In the genomic region with DNA sequence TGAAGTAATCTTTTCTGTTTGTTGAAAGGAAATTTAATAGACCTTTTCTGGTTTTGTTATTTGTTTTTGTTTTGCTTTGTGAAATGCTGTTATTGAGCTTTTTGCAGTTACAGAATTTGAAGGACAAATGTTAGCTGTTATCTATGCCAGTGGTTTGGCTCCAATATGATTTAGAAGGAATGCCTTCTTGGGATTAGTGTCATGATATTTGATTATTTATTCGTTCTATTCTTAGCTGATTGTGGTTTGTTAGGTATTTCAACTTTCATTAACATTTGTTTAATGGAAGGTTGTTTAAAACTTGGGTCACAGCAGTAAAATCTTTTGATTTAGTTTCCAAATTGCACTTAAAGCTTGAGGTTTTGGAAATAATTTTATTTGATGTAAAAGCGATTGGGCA, we compare ENCODE assay signal across 1 cellular context.
TF ChIP-seq lines count a peak whose summit lies in the region.

No MANE protein-coding gene starts in this region.

TF ChIP-seq in GM23338, 12 proteins besides CTCF, POLR2A, EP300 and RAD21 (continued from another document):
- TF ChIP-seq, protein P1, sequence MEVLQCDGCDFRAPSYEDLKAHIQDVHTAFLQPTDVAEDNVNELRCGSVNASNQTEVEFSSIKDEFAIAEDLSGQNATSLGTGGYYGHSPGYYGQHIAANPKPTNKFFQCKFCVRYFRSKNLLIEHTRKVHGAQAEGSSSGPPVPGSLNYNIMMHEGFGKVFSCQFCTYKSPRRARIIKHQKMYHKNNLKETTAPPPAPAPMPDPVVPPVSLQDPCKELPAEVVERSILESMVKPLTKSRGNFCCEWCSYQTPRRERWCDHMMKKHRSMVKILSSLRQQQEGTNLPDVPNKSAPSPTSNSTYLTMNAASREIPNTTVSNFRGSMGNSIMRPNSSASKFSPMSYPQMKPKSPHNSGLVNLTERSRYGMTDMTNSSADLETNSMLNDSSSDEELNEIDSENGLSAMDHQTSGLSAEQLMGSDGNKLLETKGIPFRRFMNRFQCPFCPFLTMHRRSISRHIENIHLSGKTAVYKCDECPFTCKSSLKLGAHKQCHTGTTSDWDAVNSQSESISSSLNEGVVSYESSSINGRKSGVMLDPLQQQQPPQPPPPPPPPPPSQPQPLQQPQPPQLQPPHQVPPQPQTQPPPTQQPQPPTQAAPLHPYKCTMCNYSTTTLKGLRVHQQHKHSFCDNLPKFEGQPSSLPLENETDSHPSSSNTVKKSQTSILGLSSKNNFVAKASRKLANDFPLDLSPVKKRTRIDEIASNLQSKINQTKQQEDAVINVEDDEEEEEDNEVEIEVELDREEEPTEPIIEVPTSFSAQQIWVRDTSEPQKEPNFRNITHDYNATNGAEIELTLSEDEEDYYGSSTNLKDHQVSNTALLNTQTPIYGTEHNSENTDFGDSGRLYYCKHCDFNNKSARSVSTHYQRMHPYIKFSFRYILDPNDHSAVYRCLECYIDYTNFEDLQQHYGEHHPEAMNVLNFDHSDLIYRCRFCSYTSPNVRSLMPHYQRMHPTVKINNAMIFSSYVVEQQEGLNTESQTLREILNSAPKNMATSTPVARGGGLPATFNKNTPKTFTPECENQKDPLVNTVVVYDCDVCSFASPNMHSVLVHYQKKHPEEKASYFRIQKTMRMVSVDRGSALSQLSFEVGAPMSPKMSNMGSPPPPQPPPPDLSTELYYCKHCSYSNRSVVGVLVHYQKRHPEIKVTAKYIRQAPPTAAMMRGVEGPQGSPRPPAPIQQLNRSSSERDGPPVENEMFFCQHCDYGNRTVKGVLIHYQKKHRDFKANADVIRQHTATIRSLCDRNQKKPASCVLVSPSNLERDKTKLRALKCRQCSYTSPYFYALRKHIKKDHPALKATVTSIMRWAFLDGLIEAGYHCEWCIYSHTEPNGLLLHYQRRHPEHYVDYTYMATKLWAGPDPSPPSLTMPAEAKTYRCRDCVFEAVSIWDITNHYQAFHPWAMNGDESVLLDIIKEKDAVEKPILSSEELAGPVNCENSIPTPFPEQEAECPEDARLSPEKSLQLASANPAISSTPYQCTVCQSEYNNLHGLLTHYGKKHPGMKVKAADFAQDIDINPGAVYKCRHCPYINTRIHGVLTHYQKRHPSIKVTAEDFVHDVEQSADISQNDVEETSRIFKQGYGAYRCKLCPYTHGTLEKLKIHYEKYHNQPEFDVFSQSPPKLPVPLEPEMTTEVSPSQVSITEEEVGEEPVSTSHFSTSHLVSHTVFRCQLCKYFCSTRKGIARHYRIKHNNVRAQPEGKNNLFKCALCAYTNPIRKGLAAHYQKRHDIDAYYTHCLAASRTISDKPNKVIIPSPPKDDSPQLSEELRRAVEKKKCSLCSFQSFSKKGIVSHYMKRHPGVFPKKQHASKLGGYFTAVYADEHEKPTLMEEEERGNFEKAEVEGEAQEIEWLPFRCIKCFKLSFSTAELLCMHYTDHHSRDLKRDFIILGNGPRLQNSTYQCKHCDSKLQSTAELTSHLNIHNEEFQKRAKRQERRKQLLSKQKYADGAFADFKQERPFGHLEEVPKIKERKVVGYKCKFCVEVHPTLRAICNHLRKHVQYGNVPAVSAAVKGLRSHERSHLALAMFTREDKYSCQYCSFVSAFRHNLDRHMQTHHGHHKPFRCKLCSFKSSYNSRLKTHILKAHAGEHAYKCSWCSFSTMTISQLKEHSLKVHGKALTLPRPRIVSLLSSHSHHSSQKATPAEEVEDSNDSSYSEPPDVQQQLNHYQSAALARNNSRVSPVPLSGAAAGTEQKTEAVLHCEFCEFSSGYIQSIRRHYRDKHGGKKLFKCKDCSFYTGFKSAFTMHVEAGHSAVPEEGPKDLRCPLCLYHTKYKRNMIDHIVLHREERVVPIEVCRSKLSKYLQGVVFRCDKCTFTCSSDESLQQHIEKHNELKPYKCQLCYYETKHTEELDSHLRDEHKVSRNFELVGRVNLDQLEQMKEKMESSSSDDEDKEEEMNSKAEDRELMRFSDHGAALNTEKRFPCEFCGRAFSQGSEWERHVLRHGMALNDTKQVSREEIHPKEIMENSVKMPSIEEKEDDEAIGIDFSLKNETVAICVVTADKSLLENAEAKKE (CRISPR knock-in tag; IDR thresholded peaks at IDR 0.05), result no peak
- no peak for TF ChIP-seq STAT1 (IDR thresholded peaks at IDR 0.05; ENCODE audit: unreplicated experiment)
- TF ChIP-seq ZNF331 (CRISPR knock-in tag; IDR thresholded peaks at IDR 0.05; ENCODE audit: low read depth), result no peak
- TF ChIP-seq NANOG (IDR thresholded peaks at IDR 0.05; ENCODE audit: borderline replicate concordance), result no peak
- no peak for TF ChIP-seq JUNB (IDR thresholded peaks at IDR 0.05; ENCODE audit: unreplicated experiment)
